Comparison of ENCODE assay signal across 8 cellular contexts in genomic region chr11:123060265-123061000, GRCh38. TPM values are rescaled to one million over a fixed set of nuclear protein-coding genes. Genes with fewer than 3 reads are reported as not detected.
DNase-seq lines count a peak whose midpoint lies in the region; ATAC-seq and TF ChIP-seq lines count a peak whose summit lies in the region.

No MANE protein-coding gene starts in this region.

- H3K27ac Mint-ChIP-seq in natural killer cell treated with Interleukin-12 subunit alpha and Interleukin-12 subunit beta and Interleukin-15 and Interleukin-18, amount 100 ng/mL, for 72 hours = peak overlapping the region; percentile 98

- H3K27me3 ChIP-seq in GM06990 (replicated peaks; ENCODE audit: control insufficient read depth, insufficient read depth, low read length) = no peaks in the 10 kb centered on the region

- H3K27me3 Mint-ChIP-seq in natural killer cell treated with Interleukin-12 subunit alpha and Interleukin-12 subunit beta and Interleukin-15 and Interleukin-18, amount 100 ng/mL, for 72 hours = no peaks in the 10 kb centered on the region

- peaks cover 59% of the 10 kb centered on the region for H3K36me3 Mint-ChIP-seq in natural killer cell treated with Interleukin-12 subunit alpha and Interleukin-12 subunit beta and Interleukin-15 and Interleukin-18, amount 100 ng/mL, for 72 hours

- ATAC-seq in natural killer cell treated with Interleukin-12 subunit alpha and Interleukin-12 subunit beta and Interleukin-15 and Interleukin-18, amount 100 ng/mL, for 72 hours = no peak
- ATAC-seq in GM19397 (IDR thresholded peaks at IDR 0.05; ENCODE audit: unreplicated experiment) = no peak
- no peak for ATAC-seq in left lobe of liver

- DNase-seq in GM06990 (ENCODE audit: extremely low read depth, insufficient read length) (no peak), NCI-H526 (lab: John Stamatoyannopoulos, UW) (peak; percentile 49 to 66), dermis blood vessel endothelial cell (peak; percentile 26), occipital lobe (lab: John Stamatoyannopoulos, UW) (no peak), left lobe of liver (ENCODE audit: low spot score) (no peak), KG1 (lab: John Stamatoyannopoulos, UW) (no peak)
- no peak for DNase-seq in natural killer cell treated with Interleukin-12 subunit alpha and Interleukin-12 subunit beta and Interleukin-15 and Interleukin-18, amount 100 ng/mL, for 72 hours (ENCODE audit: low spot score)

- TF ChIP-seq CTCF in GM06990 (IDR thresholded peaks at IDR 0.05; ENCODE audit: insufficient read depth, low read length, poor library complexity, severe bottlenecking) = no peak

- peak overlapping the region; percentile 88 for H3K4me3 Mint-ChIP-seq in natural killer cell treated with Interleukin-12 subunit alpha and Interleukin-12 subunit beta and Interleukin-15 and Interleukin-18, amount 100 ng/mL, for 72 hours

- no peaks in the 10 kb centered on the region for H3K9me3 Mint-ChIP-seq in natural killer cell treated with Interleukin-12 subunit alpha and Interleukin-12 subunit beta and Interleukin-15 and Interleukin-18, amount 100 ng/mL, for 72 hours

- H3K36me3 ChIP-seq in GM06990 (ENCODE audit: control insufficient read depth, insufficient read depth, low read length) = peaks cover 31% of the 10 kb centered on the region

- peaks cover 67 to 75% of the 10 kb centered on the region in 2 donors for H3K4me1 Mint-ChIP-seq in natural killer cell treated with Interleukin-12 subunit alpha and Interleukin-12 subunit beta and Interleukin-15 and Interleukin-18, amount 100 ng/mL, for 72 hours (ENCODE audit: low read depth in 2 of 2)

- peak overlapping the region; percentile 74 for H3K4me3 ChIP-seq in GM06990 (replicated peaks; ENCODE audit: low read depth, low read length)

RNA-seq across cellular contexts. Expression of gene HSPA8, which starts 1.5 kb away (rescaled TPM):
- total RNA-seq in dermis blood vessel endothelial cell (1,519 and 1,672 TPM in 2 replicates), occipital lobe (3,421 TPM), left lobe of liver (357 TPM)
- 1,000 to 10,000 TPM; 2,110 to 2,554 TPM for total RNA-seq in natural killer cell treated with Interleukin-12 subunit alpha and Interleukin-12 subunit beta and Interleukin-15 and Interleukin-18, amount 100 ng/mL, for 72 hours

Comparison
In these comparisons a context has a peak if more than half of its experiments do, and no peak if none do; other contexts are left out.
1. DNase-seq: peak in NCI-H526 (2 of 2) and dermis blood vessel endothelial cell (single experiment); none in GM06990 (single experiment), natural killer cell treated with Interleukin-12 subunit alpha and Interleukin-12 subunit beta and Interleukin-15 and Interleukin-18, amount 100 ng/mL, for 72 hours (single experiment), occipital lobe (single experiment), left lobe of liver (single experiment) and KG1 (single experiment).